Comparison of ENCODE assay signal across 8 cellular contexts in genomic region chr7:20598479-20599419, GRCh38. TPM values are rescaled to one million over a fixed set of nuclear protein-coding genes. Genes with fewer than 3 reads are reported as not detected.
DNase-seq lines count a peak whose midpoint lies in the region; ATAC-seq and TF ChIP-seq lines count a peak whose summit lies in the region.

No MANE protein-coding gene starts in this region.

- CTCF ChIA-PET in activated naive CD4-positive, alpha-beta T cell treated with anti-CD3 and anti-CD28 coated beads for 36 hours (lab: Charles Lee), result interaction anchor here (0.6 to 3.7 kb wide), 19 partner anchors 8 to 1238 kb away, joined by 3 to 82 read pairs (median 4); no protein-coding TSS in a partner anchor

- H3K36me3 ChIP-seq in BE2C, result no peaks in the 10 kb centered on the region
- no peaks in the 10 kb centered on the region for H3K36me3 ChIP-seq in ovary

- 56 to 62% (median 59%) methylated on average over 18 of the region's 18 CpGs for WGBS in ovary, 3 donors

- H3K27me3 Mint-ChIP-seq in T-helper 17 cell, result peaks cover 40% of the 10 kb centered on the region
- H3K27me3 Mint-ChIP-seq in activated naive CD4-positive, alpha-beta T cell treated with anti-CD3 and anti-CD28 coated beads for 36 hours (ENCODE audit: low read depth), result peaks cover 22% of the 10 kb centered on the region

- H3K36me3 Mint-ChIP-seq in T-helper 17 cell (ENCODE audit: low read depth), result no peaks in the 10 kb centered on the region
- no peaks in the 10 kb centered on the region for H3K36me3 Mint-ChIP-seq in activated naive CD4-positive, alpha-beta T cell treated with anti-CD3 and anti-CD28 coated beads for 36 hours (ENCODE audit: low read depth)

- no peak overlapping the region for H3K4me3 Mint-ChIP-seq in T-helper 17 cell
- H3K4me3 Mint-ChIP-seq in activated naive CD4-positive, alpha-beta T cell treated with anti-CD3 and anti-CD28 coated beads for 36 hours, result no peak overlapping the region

- H3K27ac ChIP-seq in ovary, result no peak overlapping the region

- H3K4me1 ChIP-seq in BE2C (peaks cover 5% of the 10 kb centered on the region), ovary (ENCODE audit: insufficient read depth) (no peaks in the 10 kb centered on the region)

- intact Hi-C loops in ovary (cut with DNase I), result loop anchor here in 2 of 4 donors (5.0 to 10.0 kb wide), 2 partner anchors 851 to 874 kb away; no protein-coding TSS in a partner anchor
- intact Hi-C loops in activated naive CD4-positive, alpha-beta T cell treated with anti-CD3 and anti-CD28 coated beads for 36 hours (cut with micrococcal nuclease), result loop anchor here (1.0 to 5.0 kb wide), 8 partner anchors 59 to 889 kb away; partner anchors contain the start of genes ITGB8 and POLR1F

- DNase-seq in BE2C (no peak), NCI-H1417 treated with DMSO at 0.1 percent for 48 hours (lab: John Stamatoyannopoulos, UW) (peak; percentile 48), T-helper 17 cell (no peak), foreskin fibroblast (peak; percentile 37 to 67), ovary (no peak)
- no peak for DNase-seq in activated naive CD4-positive, alpha-beta T cell treated with anti-CD3 and anti-CD28 coated beads for 36 hours

- TF ChIP-seq EP300 in ovary (IDR thresholded peaks at IDR 0.05), result no peak

- peak; percentile 87 for TF ChIP-seq CTCF in BE2C (IDR thresholded peaks at IDR 0.05; ENCODE audit: low read depth, low read length)
- TF ChIP-seq CTCF in foreskin fibroblast (IDR thresholded peaks at IDR 0.05; ENCODE audit: low read depth, low read length), result peak; percentile 65
- TF ChIP-seq CTCF in ovary (IDR thresholded peaks at IDR 0.05), result peak; percentile 50 to 77 (median 66)

- H3K27ac Mint-ChIP-seq in T-helper 17 cell, result no peak overlapping the region
- no peak overlapping the region for H3K27ac Mint-ChIP-seq in activated naive CD4-positive, alpha-beta T cell treated with anti-CD3 and anti-CD28 coated beads for 36 hours

- H3K4me3 ChIP-seq in BE2C (ENCODE audit: low read depth, low read length), result no peak overlapping the region
- H3K4me3 ChIP-seq in foreskin fibroblast (ENCODE audit: low read depth in 1 of 2, low read length in 2 of 2), result no peak overlapping the region
- no peak overlapping the region for H3K4me3 ChIP-seq in ovary

- H3K9me3 ChIP-seq in BE2C, result peaks cover 2% of the 10 kb centered on the region; the same call in 1 of the 2 replicates
- no peaks in the 10 kb centered on the region for H3K9me3 ChIP-seq in T-helper 17 cell (ENCODE audit: control insufficient read depth, low read length, poor library complexity, severe bottlenecking)
- H3K9me3 ChIP-seq in ovary, result no peaks in the 10 kb centered on the region

- TF ChIP-seq POLR2A in ovary (IDR thresholded peaks at IDR 0.05), result no peak

- peaks cover 8% of the 10 kb centered on the region for H3K4me1 Mint-ChIP-seq in T-helper 17 cell
- peaks cover 3% of the 10 kb centered on the region for H3K4me1 Mint-ChIP-seq in activated naive CD4-positive, alpha-beta T cell treated with anti-CD3 and anti-CD28 coated beads for 36 hours (ENCODE audit: low read depth)

- no peaks in the 10 kb centered on the region for H3K27me3 ChIP-seq in BE2C
- no peaks in the 10 kb centered on the region for H3K27me3 ChIP-seq in ovary

- ATAC-seq in GM18502 (IDR thresholded peaks at IDR 0.05; ENCODE audit: poor library complexity, unreplicated experiment) (peak; percentile 84), HG02852 (IDR thresholded peaks at IDR 0.05; ENCODE audit: unreplicated experiment) (peak; percentile 87), T-helper 17 cell (peak; percentile 55)

- H3K9me3 Mint-ChIP-seq in activated naive CD4-positive, alpha-beta T cell treated with anti-CD3 and anti-CD28 coated beads for 36 hours, result no peaks in the 10 kb centered on the region

RNA-seq across cellular contexts. Expression of gene ABCB5, which starts 16.7 kb away (rescaled TPM):
- polyA plus RNA-seq in BE2C (2012; ENCODE audit: insufficient read depth, insufficient read length, low read depth), result not detected
- total RNA-seq in T-helper 17 cell (not detected), ovary (under 1 TPM in 4 of 7 donors, not detected in 3; 0.11 to 0.60 (median 0.35) TPM)
- polyA plus RNA-seq in ovary, result under 1 TPM in 1 of 2 donors, not detected in 1; 0.88 TPM
- not detected for total RNA-seq in activated naive CD4-positive, alpha-beta T cell treated with anti-CD3 and anti-CD28 coated beads for 36 hours

Comparison
In these comparisons a context has a peak if more than half of its experiments do, and no peak if none do; other contexts are left out.
1. DNase-seq: peak in NCI-H1417 treated with DMSO at 0.1 percent for 48 hours (single experiment) and foreskin fibroblast (2 of 2); none in BE2C (single experiment), T-helper 17 cell (0 of 3), ovary (0 of 5) and activated naive CD4-positive, alpha-beta T cell treated with anti-CD3 and anti-CD28 coated beads for 36 hours (single experiment).
2. Peak in every context shown above with its lines, with median percentiles within 50 percentile points of each other: CTCF ChIP-seq and ATAC-seq.